1 cellular context compared by ENCODE assay signal in genomic region chr14:37591311-37591940, GRCh38.
TF ChIP-seq lines count a peak whose summit lies in the region.

No MANE protein-coding gene starts in this region.

TF ChIP-seq in HepG2, 621 proteins besides CTCF, POLR2A, EP300 and RAD21 (continued from another document):
- TF ChIP-seq ZNF737 (CRISPR knock-in tag; IDR thresholded peaks at IDR 0.05; ENCODE audit: borderline replicate concordance) (no peak), ZBTB7B (CRISPR knock-in tag; IDR thresholded peaks at IDR 0.05) (peak; percentile 48; the same call in 1 of the 2 replicates), MAFK (conservative IDR thresholded peaks at IDR 0.05 in 1 of 2, IDR thresholded peaks at IDR 0.05 in 1 of 2; ENCODE audit: low read length in 2 of 2) (no peak), ZNF501 (CRISPR knock-in tag; IDR thresholded peaks at IDR 0.05) (no peak), ZNF850 (CRISPR knock-in tag; conservative IDR thresholded peaks at IDR 0.05) (no peak), ZNF879 (CRISPR knock-in tag; IDR thresholded peaks at IDR 0.05) (no peak), ZBTB39 (CRISPR knock-in tag; IDR thresholded peaks at IDR 0.05) (no peak), ZSCAN31 (CRISPR knock-in tag; IDR thresholded peaks at IDR 0.05; ENCODE audit: low read depth) (no peak), ZNF747 (CRISPR knock-in tag; IDR thresholded peaks at IDR 0.05; ENCODE audit: borderline replicate concordance) (no peak), ZFP82 (CRISPR knock-in tag; IDR thresholded peaks at IDR 0.05; ENCODE audit: borderline replicate concordance) (no peak), NFKBIZ (CRISPR knock-in tag; IDR thresholded peaks at IDR 0.05) (no peak), SALL2 (CRISPR knock-in tag; IDR thresholded peaks at IDR 0.05) (0 out of 2 replicates have a peak, but pooled peaks have one; percentile 14), GABPA (IDR thresholded peaks at IDR 0.05; ENCODE audit: low read depth, low read length) (no peak), GABPA (CRISPR knock-in tag; IDR thresholded peaks at IDR 0.05; ENCODE audit: low read depth) (no peak), AGO2 (optimal IDR thresholded peaks at IDR 0.05; ENCODE audit: low read depth, low read length) (peak; percentile 91), ZHX1 (CRISPR knock-in tag; IDR thresholded peaks at IDR 0.05; ENCODE audit: low read depth) (peak; percentile 20; the same call in 1 of the 2 replicates), DZIP1 (CRISPR knock-in tag; IDR thresholded peaks at IDR 0.05) (0 out of 2 replicates have a peak, but pooled peaks have one; percentile 47), ZNF10 (CRISPR knock-in tag; IDR thresholded peaks at IDR 0.05; ENCODE audit: borderline replicate concordance, low read depth) (no peak), ELF4 (CRISPR knock-in tag; IDR thresholded peaks at IDR 0.05; ENCODE audit: borderline replicate concordance) (no peak), CENPX (CRISPR knock-in tag; IDR thresholded peaks at IDR 0.05) (no peak)
